ENCODE assay signal across 25 cellular contexts in genomic region chr17:73943416-73943770, GRCh38.
"Had no signal": no experiment of that assay in that cellular context is flagged by ENCODE, and none has a peak within 500 bp of the region (broad histone marks: within the 10 kb centered on the region; RNA-seq: fewer than 3 reads in every experiment).

No MANE protein-coding gene starts in this region.

- H3K27ac ChIP-seq: colonic mucosa, epithelial cell of prostate, foreskin keratinocyte, gastroesophageal sphincter, heart left ventricle, hepatocyte, left ventricle myocardium inferior, lower lobe of right lung had no signal

- DNase-seq: cerebellar nuclear complex; colonic mucosa; cortex of kidney; effector CD4-positive, alpha-beta T cell; effector memory CD4-positive, alpha-beta T cell; erythroblast; foreskin keratinocyte; heart left ventricle; hypothalamus; immature natural killer cell; islet precursor cell; kidney; kidney glomerular epithelial cell; left colon; left ventricle myocardium inferior; lower lobe of right lung; mesenchymal stem cell; mucosa of descending colon had no signal

- H3K4me3 ChIP-seq: colonic mucosa, gastroesophageal sphincter, heart left ventricle, hepatocyte, left ventricle myocardium inferior, lower lobe of right lung, mucosa of descending colon had no signal

- H3K27me3 ChIP-seq: colonic mucosa, foreskin keratinocyte had no signal

- H3K4me1 Mint-ChIP-seq: mesothelial cell of epicardium had no signal

- H3K4me1 ChIP-seq: colonic mucosa, foreskin keratinocyte, gastroesophageal sphincter, heart left ventricle, left ventricle myocardium inferior, lower lobe of right lung had no signal

- H3K27ac Mint-ChIP-seq: dendritic cell treated with granulocyte-macrophage colony-stimulating factor and Interleukin-4, amounts not matched to agents 40 ng/mL and 50 ng/mL, for 4 days; mesothelial cell of epicardium had no signal

- H3K9me3 Mint-ChIP-seq: dendritic cell treated with granulocyte-macrophage colony-stimulating factor and Interleukin-4, amounts not matched to agents 40 ng/mL and 50 ng/mL, for 4 days; mesothelial cell of epicardium had no signal

- H2AFZ ChIP-seq: hepatocyte had no signal

- H3K4me3 Mint-ChIP-seq: dendritic cell treated with granulocyte-macrophage colony-stimulating factor and Interleukin-4, amounts not matched to agents 40 ng/mL and 50 ng/mL, for 4 days; immature natural killer cell; mesothelial cell of epicardium had no signal

- H3K9me3 ChIP-seq: colonic mucosa, heart left ventricle, lower lobe of right lung, mucosa of descending colon had no signal

- H3K4me2 ChIP-seq: hepatocyte had no signal

- ATAC-seq: esophagus mucosa, foreskin keratinocyte, gastroesophageal sphincter, heart left ventricle, left colon, left lobe of liver, lower lobe of right lung, mucosa of descending colon had no signal

- H3K36me3 ChIP-seq: colonic mucosa, gastroesophageal sphincter, heart left ventricle, left ventricle myocardium inferior, lower lobe of right lung had no signal

- H3K36me3 Mint-ChIP-seq: mesothelial cell of epicardium had no signal
